Comparison of ENCODE assay signal across 8 cellular contexts in genomic region chr9:35657327-35658143, GRCh38. TPM values are rescaled to one million over a fixed set of nuclear protein-coding genes. Genes with fewer than 3 reads are reported as not detected.
DNase-seq lines count a peak whose midpoint lies in the region; ATAC-seq and TF ChIP-seq lines count a peak whose summit lies in the region.

RMRP (minus strand) TSS chr9:35658019.

- H3K4me3 Mint-ChIP-seq in CD8-positive, alpha-beta T cell = peak within 1 kb of the TSS; percentile 93
- peak within 1 kb of the TSS; percentile 91 to 92 for H3K4me3 Mint-ChIP-seq in effector memory CD8-positive, alpha-beta T cell

- no peaks in the 10 kb centered on the region for H3K9me3 ChIP-seq in CD8-positive, alpha-beta T cell (ENCODE audit: low read length)

- H3K27ac ChIP-seq in CD8-positive, alpha-beta T cell (ENCODE audit: low read depth, low read length) = peak within 1 kb of the TSS; percentile 100

- H3K27me3 ChIP-seq in CD8-positive, alpha-beta T cell (ENCODE audit: insufficient read depth, low read length) = no peaks in the 10 kb centered on the region

- peak; percentile 72 for ATAC-seq in CD8-positive, alpha-beta T cell
- ATAC-seq in effector memory CD8-positive, alpha-beta T cell (replicated peaks) = peak; percentile 79

- H3K27ac Mint-ChIP-seq in CD8-positive, alpha-beta T cell = peak within 1 kb of the TSS; percentile 98
- peak within 1 kb of the TSS; percentile 100 for H3K27ac Mint-ChIP-seq in effector memory CD8-positive, alpha-beta T cell

- TF ChIP-seq CTCF in CD8-positive, alpha-beta T cell (IDR thresholded peaks at IDR 0.05) = no peak
- no peak for TF ChIP-seq CTCF in GM20000 (IDR thresholded peaks at IDR 0.05; ENCODE audit: extremely low read depth, missing control alignments)

- H3K4me3 ChIP-seq in CD8-positive, alpha-beta T cell (ENCODE audit: low read depth, low read length) = peak within 1 kb of the TSS; percentile 94

- POLR2A ChIA-PET in CD8-positive, alpha-beta T cell (lab: Charles Lee) = interaction anchor here (0.7 to 5.5 kb wide), 22 partner anchors 10 to 157 kb away, joined by 3 to 112 read pairs (median 5); partner anchors contain the start of genes CREB3, HINT2, SPAG8 and TESK1

- CTCF ChIA-PET in CD8-positive, alpha-beta T cell (lab: Charles Lee) = interaction anchor here (0.6 to 14.4 kb wide), 34 partner anchors 10 to 1015 kb away, joined by 3 to 193 read pairs (median 5); partner anchors contain the start of genes CA9, CD72, CREB3 and GBA2

- intact Hi-C loops in CD8-positive, alpha-beta T cell (cut with DNase I, micrococcal nuclease) = loop anchor here (1.0 to 10.0 kb wide), 13 partner anchors 8 to 1133 kb away; partner anchors contain the start of genes CREB3 (in 2 of the 2), TLN1 (in 2 of the 2), ARHGEF39 (in 1 of the 2) and ENHO (in 1 of the 2)

- peaks cover 44% of the 10 kb centered on the region for H3K4me1 ChIP-seq in CD8-positive, alpha-beta T cell (ENCODE audit: insufficient read depth, low read length)

- H3K27me3 Mint-ChIP-seq in CD8-positive, alpha-beta T cell (ENCODE audit: low read depth) = peaks cover 2% of the 10 kb centered on the region
- H3K27me3 Mint-ChIP-seq in effector memory CD8-positive, alpha-beta T cell = no peaks in the 10 kb centered on the region

- DNase-seq in CD8-positive, alpha-beta T cell = peak; percentile 58 to 88 (median 80)
- DNase-seq in GM20000 (ENCODE audit: low spot score) (peak; percentile 91), HT-29 (ENCODE audit: low spot score) (peak; percentile 97), NOMO-1 (lab: John Stamatoyannopoulos, UW; ENCODE audit: unreplicated experiment in 2 of 2) (peak; percentile 99 to 100), medulla oblongata (ENCODE audit: extremely low spot score) (peak; percentile 99)
- DNase-seq in activated CD8-positive, alpha-beta memory T cell treated with anti-CD3 and anti-CD28 coated beads for 4 hours (ENCODE audit: low read depth in 2 of 2) = peak; percentile 83 to 92
- DNase-seq in effector memory CD8-positive, alpha-beta T cell = peak; percentile 78 to 81 (median 81)
- DNase-seq in stimulated activated CD8-positive, alpha-beta memory T cell treated with anti-CD3 and anti-CD28 coated beads, Interleukin-12 subunit alpha, Interleukin-12 subunit beta, amount 100 ng/mL, for 1 hour (ENCODE audit: low read depth) = peak; percentile 78

- H3K36me3 Mint-ChIP-seq in CD8-positive, alpha-beta T cell = peaks cover 30% of the 10 kb centered on the region
- peaks cover 56% of the 10 kb centered on the region for H3K36me3 Mint-ChIP-seq in effector memory CD8-positive, alpha-beta T cell (ENCODE audit: insufficient read depth)

- peaks cover 6% of the 10 kb centered on the region for H3K36me3 ChIP-seq in CD8-positive, alpha-beta T cell (ENCODE audit: insufficient read depth, low read length)

- no peaks in the 10 kb centered on the region for H3K9me3 Mint-ChIP-seq in CD8-positive, alpha-beta T cell
- peaks cover 0 to 2% of the 10 kb centered on the region in 2 donors for H3K9me3 Mint-ChIP-seq in effector memory CD8-positive, alpha-beta T cell

- H3K4me1 Mint-ChIP-seq in CD8-positive, alpha-beta T cell (ENCODE audit: low read depth) = peaks cover 69% of the 10 kb centered on the region
- peaks cover 58% of the 10 kb centered on the region in 2 donors for H3K4me1 Mint-ChIP-seq in effector memory CD8-positive, alpha-beta T cell (ENCODE audit: low read depth in 2 of 2)

RNA-seq across cellular contexts. Expression of gene RMRP, which starts in this region (rescaled TPM):
- total RNA-seq in CD8-positive, alpha-beta T cell = over 10,000 TPM; 22,073 to 26,359 TPM
- 23,916 and 27,637 TPM in 2 replicates for total RNA-seq in HT-29 (2014; rRNA removed; shearing (Covaris generic))

Comparison
In these comparisons a context has a peak if more than half of its experiments do, and no peak if none do; other contexts are left out.
1. Peak in every context shown above with its lines: DNase-seq, ATAC-seq, H3K4me3 ChIP-seq and H3K27ac ChIP-seq.